Comparison of ENCODE assay signal across 1 cellular context in genomic region chr17:39636587-39636926, GRCh38.
TF ChIP-seq lines count a peak whose summit lies in the region.

No MANE protein-coding gene starts in this region.

TF ChIP-seq in GM23338, 12 proteins besides CTCF, POLR2A, EP300 and RAD21 (continued from another document):
- TF ChIP-seq ZNF462 (CRISPR knock-in tag; IDR thresholded peaks at IDR 0.05), result no peak
